In the genomic region with DNA sequence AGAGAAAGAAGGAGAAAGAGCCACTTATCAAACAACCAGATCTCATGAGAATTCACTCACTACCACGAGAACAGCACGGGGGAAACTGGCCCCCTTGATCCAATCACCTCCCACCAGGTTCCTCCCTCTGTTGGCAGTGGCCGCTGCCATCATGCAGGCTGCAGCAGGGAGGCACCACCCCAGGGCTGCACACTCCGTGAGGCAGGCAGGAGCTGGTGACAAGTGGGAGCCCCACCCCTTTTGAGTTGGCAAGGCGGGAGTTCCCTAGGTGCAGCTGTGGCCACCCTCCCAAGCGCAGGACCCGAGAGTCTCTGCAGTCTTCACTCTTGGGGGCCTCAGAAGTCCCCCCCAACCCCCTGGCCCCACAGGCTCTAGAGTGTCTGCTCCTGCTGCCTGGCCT, we compare ENCODE assay signal across 21 cellular contexts.
DNase-seq lines count a peak whose midpoint lies in the region; ATAC-seq and TF ChIP-seq lines count a peak whose summit lies in the region.
"Had no signal": no experiment of that assay in that cellular context is flagged by ENCODE, and none has a peak within 500 bp of the region (broad histone marks: within the 10 kb centered on the region; RNA-seq: fewer than 3 reads in every experiment).

No MANE protein-coding gene starts in this region.

- ATAC-seq in natural killer cell treated with Interleukin-12 subunit alpha and Interleukin-12 subunit beta and Interleukin-15 and Interleukin-18, amount 100 ng/mL, for 72 hours = peak; percentile 9 to 50
- ATAC-seq in natural killer cell = no peak
- ATAC-seq in foreskin keratinocyte = peak; percentile 41

- no peak overlapping the region for H3K4me2 ChIP-seq in neuronal stem cell (ENCODE audit: insufficient read depth, low read length, poor library complexity, severe bottlenecking)
- H3K4me2 ChIP-seq: BLaER1 had no signal

- no peaks in the 10 kb centered on the region for H3K4me1 Mint-ChIP-seq in natural killer cell treated with Interleukin-12 subunit alpha and Interleukin-12 subunit beta and Interleukin-15 and Interleukin-18, amount 100 ng/mL, for 72 hours (ENCODE audit: low read depth in 2 of 2)
- no peaks in the 10 kb centered on the region for H3K4me1 Mint-ChIP-seq in natural killer cell
- H3K4me1 Mint-ChIP-seq: CD14-positive monocyte; CD4-positive, alpha-beta memory T cell; CD4-positive, CD25-positive, alpha-beta regulatory T cell; CD8-positive, alpha-beta memory T cell had no signal

- WGBS in neuronal stem cell (ENCODE audit: extremely low coverage in 2 of 2, insufficient read length in 2 of 2, insufficient replicate concordance in 1 of 2), 2 donors = no CpG with 5 or more reads among the region's 7 CpGs

- H2AFZ ChIP-seq in neuronal stem cell (ENCODE audit: low read length) = no peak overlapping the region

- H2BK5ac ChIP-seq in neuronal stem cell (ENCODE audit: low read length) = no peak overlapping the region

- no peak overlapping the region for H2BK120ac ChIP-seq in neuronal stem cell (ENCODE audit: low read depth, low read length)

- TF ChIP-seq CTCF in natural killer cell (IDR thresholded peaks at IDR 0.05) = no peak
- no peak for TF ChIP-seq CTCF in foreskin keratinocyte (conservative IDR thresholded peaks at IDR 0.05)

- intact Hi-C loops in natural killer cell (cut with micrococcal nuclease) = no loop called here

- no peak overlapping the region for H3K27ac ChIP-seq in foreskin keratinocyte
- no peak overlapping the region for H3K27ac ChIP-seq in neuronal stem cell (replicated peaks; ENCODE audit: low read length)
- H3K27ac ChIP-seq: BLaER1 had no signal

- no peak overlapping the region for H2BK15ac ChIP-seq in neuronal stem cell (ENCODE audit: low read length)

- H3K4me1 ChIP-seq in foreskin keratinocyte = no peaks in the 10 kb centered on the region
- no peaks in the 10 kb centered on the region for H3K4me1 ChIP-seq in neuronal stem cell (ENCODE audit: control insufficient read depth in 2 of 2, insufficient read depth in 1 of 2, low read depth in 1 of 2, low read length in 2 of 2)
- H3K4me1 ChIP-seq: BE2C, BLaER1, Caco-2 had no signal

- no peak overlapping the region for H3K23ac ChIP-seq in neuronal stem cell (ENCODE audit: low read depth, low read length, poor library complexity)

- H2AK5ac ChIP-seq in neuronal stem cell (ENCODE audit: low read depth, low read length) = no peak overlapping the region

- H3K9me3 Mint-ChIP-seq in natural killer cell treated with Interleukin-12 subunit alpha and Interleukin-12 subunit beta and Interleukin-15 and Interleukin-18, amount 100 ng/mL, for 72 hours = peaks cover 2% of the 10 kb centered on the region
- H3K9me3 Mint-ChIP-seq in natural killer cell = no peaks in the 10 kb centered on the region

- no peak overlapping the region for H3K4me3 Mint-ChIP-seq in natural killer cell treated with Interleukin-12 subunit alpha and Interleukin-12 subunit beta and Interleukin-15 and Interleukin-18, amount 100 ng/mL, for 72 hours
- H3K4me3 Mint-ChIP-seq in natural killer cell = no peak overlapping the region
- H3K4me3 Mint-ChIP-seq: CD14-positive monocyte; CD4-positive, alpha-beta memory T cell; CD4-positive, CD25-positive, alpha-beta regulatory T cell; CD8-positive, alpha-beta memory T cell had no signal

- H3K9ac ChIP-seq in neuronal stem cell (ENCODE audit: low read depth, low read length, poor library complexity) = peak overlapping the region; percentile 9
- H3K9ac ChIP-seq: BLaER1 had no signal

- peaks cover 14% of the 10 kb centered on the region for H3K27me3 ChIP-seq in foreskin keratinocyte
- peaks cover 0 to 2% (median 0%) of the 10 kb centered on the region in 3 experiments for H3K27me3 ChIP-seq in neuronal stem cell (ENCODE audit: control insufficient read depth in 3 of 3, insufficient read depth in 3 of 3, low read depth in 1 of 3, low read length in 3 of 3)
- H3K27me3 ChIP-seq: BE2C, BLaER1 had no signal

- no peak overlapping the region for H3K4ac ChIP-seq in neuronal stem cell (ENCODE audit: low read length)

- peaks cover 25 to 65% of the 10 kb centered on the region in 2 donors for H3K27me3 Mint-ChIP-seq in natural killer cell treated with Interleukin-12 subunit alpha and Interleukin-12 subunit beta and Interleukin-15 and Interleukin-18, amount 100 ng/mL, for 72 hours
- H3K27me3 Mint-ChIP-seq in natural killer cell (ENCODE audit: low read depth in 2 of 2) = peaks cover 25 to 32% of the 10 kb centered on the region in 2 donors

- no peak overlapping the region for H2BK12ac ChIP-seq in neuronal stem cell (ENCODE audit: low read length)

- H3K27ac Mint-ChIP-seq in natural killer cell treated with Interleukin-12 subunit alpha and Interleukin-12 subunit beta and Interleukin-15 and Interleukin-18, amount 100 ng/mL, for 72 hours = no peak overlapping the region
- H3K27ac Mint-ChIP-seq in natural killer cell = no peak overlapping the region
- H3K27ac Mint-ChIP-seq: CD14-positive monocyte; CD4-positive, alpha-beta memory T cell; CD4-positive, CD25-positive, alpha-beta regulatory T cell; CD8-positive, alpha-beta memory T cell had no signal

- no peak for DNase-seq in natural killer cell treated with Interleukin-12 subunit alpha and Interleukin-12 subunit beta and Interleukin-15 and Interleukin-18, amount 100 ng/mL, for 72 hours (ENCODE audit: low spot score)
- DNase-seq in natural killer cell (no peak), foreskin keratinocyte (no peak), neuronal stem cell (ENCODE audit: low spot score) (no peak), ureter (ENCODE audit: low spot score) (peak; percentile 22), NCI-H82 treated with DMSO at 0.1 percent for 48 hours (lab: John Stamatoyannopoulos, UW; ENCODE audit: unreplicated experiment) (no peak), GM19240 (ENCODE audit: insufficient read length, low spot score) (no peak)
- DNase-seq in activated CD4-positive, CD25-positive, alpha-beta regulatory T cell treated with anti-CD3 and anti-CD28 coated beads, Interleukin-2, amount 50 U/mL, for 72 hours = no peak
- DNase-seq: 8988T; ACHN; BE2C; C1 segment of cervical spinal cord; Caco-2; Calu3; CD4-positive, alpha-beta memory T cell; CD4-positive, CD25-positive, alpha-beta regulatory T cell; CD8-positive, alpha-beta memory T cell; DMS79 treated with DMSO at 0.1 percent for 48 hours; GF-D8 had no signal

- no peak overlapping the region for H4K91ac ChIP-seq in neuronal stem cell (ENCODE audit: low read depth, low read length, poor library complexity)

- no peak overlapping the region for H3K4me3 ChIP-seq in neuronal stem cell (ENCODE audit: low read length in 2 of 2)
- H3K4me3 ChIP-seq: BLaER1 had no signal

- no peak overlapping the region for H3K18ac ChIP-seq in neuronal stem cell (ENCODE audit: low read length)

- no peaks in the 10 kb centered on the region for H3K36me3 Mint-ChIP-seq in natural killer cell treated with Interleukin-12 subunit alpha and Interleukin-12 subunit beta and Interleukin-15 and Interleukin-18, amount 100 ng/mL, for 72 hours
- no peaks in the 10 kb centered on the region for H3K36me3 Mint-ChIP-seq in natural killer cell
- H3K36me3 Mint-ChIP-seq: CD14-positive monocyte; CD4-positive, alpha-beta memory T cell; CD4-positive, CD25-positive, alpha-beta regulatory T cell; CD8-positive, alpha-beta memory T cell had no signal

- H3K14ac ChIP-seq in neuronal stem cell (ENCODE audit: low read length) = no peak overlapping the region

- peaks cover 0 to 9% of the 10 kb centered on the region in 2 donors for H3K9me3 ChIP-seq in neuronal stem cell (replicated peaks in 1 of 2; ENCODE audit: control insufficient read depth in 2 of 2, insufficient read depth in 1 of 2, low read depth in 1 of 2, low read length in 2 of 2)
- H3K9me3 ChIP-seq: BE2C, Caco-2 had no signal

- no peaks in the 10 kb centered on the region for H3K79me1 ChIP-seq in neuronal stem cell (ENCODE audit: low read depth, low read length)

- no peaks in the 10 kb centered on the region for H3K36me3 ChIP-seq in neuronal stem cell (replicated peaks in 1 of 2; ENCODE audit: control insufficient read depth in 2 of 2, insufficient read depth in 2 of 2, low read length in 2 of 2)
- H3K36me3 ChIP-seq: BE2C, BLaER1 had no signal

- H4K8ac ChIP-seq in neuronal stem cell (ENCODE audit: low read depth, low read length) = no peak overlapping the region

Comparison
In these comparisons a context has a peak if more than half of its experiments do, and no peak if none do; other contexts are left out.
1. ATAC-seq: peak in natural killer cell treated with Interleukin-12 subunit alpha and Interleukin-12 subunit beta and Interleukin-15 and Interleukin-18, amount 100 ng/mL, for 72 hours (2 of 2) and foreskin keratinocyte (single experiment); none in natural killer cell (0 of 3).